Comparison of ENCODE assay signal across 8 cellular contexts in genomic region chr6:114108119-114109002, GRCh38.
A peak's percentile ranks its signal among the peaks of the same experiment; 100 is the strongest.
DNase-seq lines count a peak whose midpoint lies in the region; ATAC-seq, FAIRE-seq and TF ChIP-seq lines count a peak whose summit lies in the region.

No MANE protein-coding gene starts in this region.

- CTCF ChIA-PET in activated naive CD4-positive, alpha-beta T cell treated with anti-CD3 and anti-CD28 coated beads, Interleukin-2, amount 10 ng/mL, durations not matched to agents 7 days and 5 days (lab: Charles Lee) = interaction anchor here (0.5 to 3.9 kb wide), 18 partner anchors 10 to 466 kb away, joined by 3 to 33 read pairs (median 4); no protein-coding TSS in a partner anchor

- peaks cover 3% of the 10 kb centered on the region for H3K27me3 Mint-ChIP-seq in activated naive CD4-positive, alpha-beta T cell treated with anti-CD3 and anti-CD28 coated beads, Interleukin-2, amount 10 ng/mL, durations not matched to agents 7 days and 5 days

- ATAC-seq in HG03175 (IDR thresholded peaks at IDR 0.05; ENCODE audit: unreplicated experiment) = peak; percentile 67
- ATAC-seq in left ventricle myocardium superior = peak; percentile 55
- ATAC-seq in sciatic nerve = peak; percentile 55
- ATAC-seq in HG02981 (IDR thresholded peaks at IDR 0.05; ENCODE audit: unreplicated experiment) = no peak

- H3K27ac Mint-ChIP-seq in activated naive CD4-positive, alpha-beta T cell treated with anti-CD3 and anti-CD28 coated beads, Interleukin-2, amount 10 ng/mL, durations not matched to agents 7 days and 5 days = no peak overlapping the region

- intact Hi-C loops in left ventricle myocardium superior (cut with micrococcal nuclease) = no loop called here
- intact Hi-C loops in sciatic nerve (cut with DNase I) = no loop called here

- no peak overlapping the region for H3K4me3 Mint-ChIP-seq in activated naive CD4-positive, alpha-beta T cell treated with anti-CD3 and anti-CD28 coated beads, Interleukin-2, amount 10 ng/mL, durations not matched to agents 7 days and 5 days

- FAIRE-seq in GM12892 (lab: Jason Lieb, UNC) = peak; percentile 63

- no peaks in the 10 kb centered on the region for H3K9me3 Mint-ChIP-seq in activated naive CD4-positive, alpha-beta T cell treated with anti-CD3 and anti-CD28 coated beads, Interleukin-2, amount 10 ng/mL, durations not matched to agents 7 days and 5 days

- H3K4me1 Mint-ChIP-seq in activated naive CD4-positive, alpha-beta T cell treated with anti-CD3 and anti-CD28 coated beads, Interleukin-2, amount 10 ng/mL, durations not matched to agents 7 days and 5 days = no peaks in the 10 kb centered on the region

- no peaks in the 10 kb centered on the region for H3K36me3 Mint-ChIP-seq in activated naive CD4-positive, alpha-beta T cell treated with anti-CD3 and anti-CD28 coated beads, Interleukin-2, amount 10 ng/mL, durations not matched to agents 7 days and 5 days

- DNase-seq in AG20443 (ENCODE audit: low spot score) (peak; percentile 75), GM12892 (ENCODE audit: insufficient read length) (no peak), NOMO-1 treated with DMSO at 0.1 percent for 48 hours (lab: John Stamatoyannopoulos, UW; ENCODE audit: unreplicated experiment) (peak; percentile 45), left ventricle myocardium superior (peak; percentile 62), sciatic nerve (ENCODE audit: low spot score) (peak; percentile 85)
- DNase-seq in activated naive CD4-positive, alpha-beta T cell treated with anti-CD3 and anti-CD28 coated beads, Interleukin-2, amount 10 ng/mL, durations not matched to agents 7 days and 5 days = peak; percentile 66

- no peak for TF ChIP-seq POLR2A in GM12892 (IDR thresholded peaks at IDR 0.05; ENCODE audit: low read depth, low read length)
